1 cellular context compared by ENCODE assay signal in the genomic region with DNA sequence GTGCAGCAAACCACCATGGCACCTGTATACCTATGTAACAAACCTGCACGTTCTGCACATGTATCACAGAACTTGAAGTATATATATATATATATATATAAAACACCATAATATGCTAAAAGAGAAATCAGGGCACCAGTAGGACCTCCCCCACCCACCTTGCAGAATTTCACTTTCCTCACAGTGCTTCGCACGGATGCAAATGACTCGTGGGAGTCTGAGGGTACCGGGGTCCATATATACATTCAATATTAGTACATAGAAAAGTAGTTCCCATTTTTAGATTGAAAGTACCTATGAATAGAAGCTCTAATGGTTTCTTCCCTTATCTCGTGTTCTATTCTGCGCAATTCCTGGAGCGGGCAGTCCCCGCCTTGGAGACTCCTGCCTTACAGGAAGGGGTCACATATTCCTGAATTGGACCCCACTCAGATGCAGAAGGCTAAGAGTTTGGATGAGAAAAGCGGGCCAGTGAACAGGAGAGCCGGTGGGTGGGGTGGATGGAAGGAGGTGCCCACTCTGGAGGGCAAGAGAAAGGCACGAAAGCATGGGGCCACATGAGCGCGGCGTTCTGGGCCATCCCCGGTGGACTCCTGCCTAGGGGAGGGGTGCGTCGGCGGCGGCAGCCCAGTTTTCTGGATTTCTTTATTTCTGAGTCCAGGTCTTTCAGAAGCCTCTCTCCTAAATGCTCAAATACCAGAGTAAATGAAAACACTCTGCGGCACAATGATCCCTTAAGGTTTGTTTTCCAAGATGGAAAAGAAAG.
TF ChIP-seq lines count a peak whose summit lies in the region.

No MANE protein-coding gene starts in this region.

TF ChIP-seq in IMR-90, 13 proteins besides CTCF, POLR2A, EP300 and RAD21 (continued from another document):
- TF ChIP-seq, protein P1, sequence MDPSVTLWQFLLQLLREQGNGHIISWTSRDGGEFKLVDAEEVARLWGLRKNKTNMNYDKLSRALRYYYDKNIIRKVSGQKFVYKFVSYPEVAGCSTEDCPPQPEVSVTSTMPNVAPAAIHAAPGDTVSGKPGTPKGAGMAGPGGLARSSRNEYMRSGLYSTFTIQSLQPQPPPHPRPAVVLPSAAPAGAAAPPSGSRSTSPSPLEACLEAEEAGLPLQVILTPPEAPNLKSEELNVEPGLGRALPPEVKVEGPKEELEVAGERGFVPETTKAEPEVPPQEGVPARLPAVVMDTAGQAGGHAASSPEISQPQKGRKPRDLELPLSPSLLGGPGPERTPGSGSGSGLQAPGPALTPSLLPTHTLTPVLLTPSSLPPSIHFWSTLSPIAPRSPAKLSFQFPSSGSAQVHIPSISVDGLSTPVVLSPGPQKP (IDR thresholded peaks at IDR 0.05; ENCODE audit: borderline replicate concordance, low read depth, low read length), result no peak
- TF ChIP-seq CHD1 (IDR thresholded peaks at IDR 0.05; ENCODE audit: low read depth, low read length) (no peak), SMC3 (IDR thresholded peaks at IDR 0.05; ENCODE audit: low read depth, low read length) (no peak), RFX5 (IDR thresholded peaks at IDR 0.05; ENCODE audit: low read depth, low read length) (no peak)
